ENCODE assay signal across 2 cellular contexts in genomic region chr11:33721291-33721840, GRCh38.
TF ChIP-seq lines count a peak whose summit lies in the region.

No MANE protein-coding gene starts in this region.

TF ChIP-seq in liver, 16 proteins besides CTCF, POLR2A, EP300 and RAD21:
- TF ChIP-seq ATF3 (IDR thresholded peaks at IDR 0.05) (no peak), NR2F2 (IDR thresholded peaks at IDR 0.05) (no peak), MAX (IDR thresholded peaks at IDR 0.05) (no peak), REST (IDR thresholded peaks at IDR 0.05) (no peak), RXRA (IDR thresholded peaks at IDR 0.05) (no peak), HNF4G (IDR thresholded peaks at IDR 0.05) (no peak), SP1 (IDR thresholded peaks at IDR 0.05) (no peak), GABPA (IDR thresholded peaks at IDR 0.05 in 1 of 2, conservative IDR thresholded peaks at IDR 0.05 in 1 of 2) (no peak), YY1 (IDR thresholded peaks at IDR 0.05) (no peak), JUND (IDR thresholded peaks at IDR 0.05) (no peak), ZBTB33 (IDR thresholded peaks at IDR 0.05) (no peak), EGR1 (IDR thresholded peaks at IDR 0.05; ENCODE audit: low read depth in 2 of 2) (no peak), HNF4A (conservative IDR thresholded peaks at IDR 0.05) (no peak), TAF1 (conservative IDR thresholded peaks at IDR 0.05) (no peak), FOXA2 (IDR thresholded peaks at IDR 0.05) (no peak)

TF ChIP-seq in HepG2, 621 proteins besides CTCF, POLR2A, EP300 and RAD21:
- TF ChIP-seq CBX5 (CRISPR knock-in tag; IDR thresholded peaks at IDR 0.05; ENCODE audit: borderline replicate concordance): no peak
- no peak for TF ChIP-seq CBX1 (IDR thresholded peaks at IDR 0.05; ENCODE audit: low read depth)
- TF ChIP-seq LBX2 (CRISPR knock-in tag; IDR thresholded peaks at IDR 0.05; ENCODE audit: borderline replicate concordance): no peak
- no peak for TF ChIP-seq ZNF382 (CRISPR knock-in tag; IDR thresholded peaks at IDR 0.05; ENCODE audit: borderline replicate concordance)
- TF ChIP-seq ARID5B (CRISPR knock-in tag; IDR thresholded peaks at IDR 0.05): no peak
- no peak for TF ChIP-seq PAF1 (CRISPR knock-in tag; IDR thresholded peaks at IDR 0.05)
- no peak for TF ChIP-seq MAFG (CRISPR knock-in tag; IDR thresholded peaks at IDR 0.05)
- TF ChIP-seq MYC (CRISPR knock-in tag; IDR thresholded peaks at IDR 0.05; ENCODE audit: borderline replicate concordance): no peak
- no peak for TF ChIP-seq ZFY (CRISPR knock-in tag; IDR thresholded peaks at IDR 0.05)
- TF ChIP-seq ZNF720 (CRISPR knock-in tag; IDR thresholded peaks at IDR 0.05): no peak
- no peak for TF ChIP-seq ZNF761 (CRISPR knock-in tag; conservative IDR thresholded peaks at IDR 0.05)
- no peak for TF ChIP-seq ZNF782 (CRISPR knock-in tag; IDR thresholded peaks at IDR 0.05; ENCODE audit: borderline replicate concordance)
- no peak for TF ChIP-seq GTF2F1 (IDR thresholded peaks at IDR 0.05; ENCODE audit: low read length)
- TF ChIP-seq MED13 (CRISPR knock-in tag; IDR thresholded peaks at IDR 0.05): no peak
- TF ChIP-seq PRDM4 (CRISPR knock-in tag; IDR thresholded peaks at IDR 0.05; ENCODE audit: borderline replicate concordance): no peak
- TF ChIP-seq ARNT (IDR thresholded peaks at IDR 0.05): no peak
- no peak for TF ChIP-seq RCOR2 (CRISPR knock-in tag; IDR thresholded peaks at IDR 0.05)
- TF ChIP-seq ZSCAN20 (CRISPR knock-in tag; IDR thresholded peaks at IDR 0.05; ENCODE audit: borderline replicate concordance): no peak
